ENCODE assay signal across 26 cellular contexts in the genomic region with DNA sequence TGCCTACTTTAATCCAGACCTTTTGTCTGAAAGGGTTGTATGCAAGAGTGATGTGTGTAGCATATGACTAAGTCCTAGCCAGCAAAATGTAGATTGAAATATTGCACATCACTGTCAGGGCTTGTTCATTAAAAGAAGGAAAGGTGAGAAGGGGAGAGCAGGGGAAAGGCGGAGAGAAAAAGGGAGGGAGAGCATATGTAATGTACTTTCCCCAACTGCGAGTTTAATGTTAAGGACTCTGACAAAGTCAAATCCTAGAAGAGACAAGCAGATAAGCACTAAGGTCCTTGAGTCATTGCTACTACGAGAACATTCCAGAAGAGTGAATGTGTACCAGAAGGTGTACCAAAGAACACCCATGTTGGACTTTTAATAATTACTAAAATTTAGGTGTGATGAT.
"Had no signal": no experiment of that assay in that cellular context is flagged by ENCODE, and none has a peak within 500 bp of the region (broad histone marks: within the 10 kb centered on the region; RNA-seq: fewer than 3 reads in every experiment).

No MANE protein-coding gene starts in this region.

- H3K4me3 ChIP-seq: heart right ventricle, lung, pancreas, prostate gland, right lobe of liver, tibial artery, upper lobe of left lung, uterus had no signal

- H3K4me1 ChIP-seq: heart right ventricle, pancreas, prostate gland, right lobe of liver, tibial artery, upper lobe of left lung, uterus had no signal

- H3K27me3 Mint-ChIP-seq: naive B cell had no signal

- ATAC-seq: heart right ventricle; left colon; left ventricle myocardium superior; pancreas; right lobe of liver; stimulated activated effector memory CD8-positive, alpha-beta T cell treated with anti-CD3 and anti-CD28 coated beads, Interleukin-12 subunit alpha, Interleukin-12 subunit beta, amount 100 ng/mL, for 72 hours; stimulated activated naive CD8-positive, alpha-beta T cell treated with anti-CD3 and anti-CD28 coated beads, Interleukin-15, Interleukin-2, amounts not matched to agents 100 U/mL and 50 U/mL, for 24 hours had no signal

- H3K9me3 ChIP-seq: heart right ventricle, pancreas, prostate gland, right lobe of liver, tibial artery, upper lobe of left lung had no signal

- DNase-seq: effector memory CD4-positive, alpha-beta T cell; erythroblast; foreskin melanocyte; heart right ventricle; immature natural killer cell; left colon; left ventricle myocardium superior; mesenchymal stem cell; midbrain; naive B cell; occipital lobe; pancreas; retina; right lobe of liver; stimulated activated CD4-positive, alpha-beta T cell treated with anti-CD3 and anti-CD28 coated beads, Interleukin-4, amount 100 ng/mL, for 1 hour; stimulated activated CD8-positive, alpha-beta memory T cell treated with anti-CD3 and anti-CD28 coated beads, Interleukin-4, amount 100 ng/mL, for 48 hours; stimulated activated naive CD8-positive, alpha-beta T cell treated with anti-CD3 and anti-CD28 coated beads, Interleukin-15, Interleukin-2, amounts not matched to agents 100 U/mL and 50 U/mL, for 24 hours; tibial artery; upper lobe of left lung; uterus had no signal

- H3K27ac Mint-ChIP-seq: immature natural killer cell; naive B cell; stimulated activated effector memory CD8-positive, alpha-beta T cell treated with anti-CD3 and anti-CD28 coated beads, Interleukin-12 subunit alpha, Interleukin-12 subunit beta, amount 100 ng/mL, for 72 hours had no signal

- H3K4me3 Mint-ChIP-seq: immature natural killer cell; naive B cell; nephron; stimulated activated effector memory CD8-positive, alpha-beta T cell treated with anti-CD3 and anti-CD28 coated beads, Interleukin-12 subunit alpha, Interleukin-12 subunit beta, amount 100 ng/mL, for 72 hours had no signal

- H3K27ac ChIP-seq: heart right ventricle, pancreas, prostate gland, right lobe of liver, tibial artery, upper lobe of left lung, uterus had no signal

- H3K4me1 Mint-ChIP-seq: immature natural killer cell; naive B cell; nephron; stimulated activated effector memory CD8-positive, alpha-beta T cell treated with anti-CD3 and anti-CD28 coated beads, Interleukin-12 subunit alpha, Interleukin-12 subunit beta, amount 100 ng/mL, for 72 hours had no signal

- H3K36me3 Mint-ChIP-seq: immature natural killer cell; naive B cell; stimulated activated effector memory CD8-positive, alpha-beta T cell treated with anti-CD3 and anti-CD28 coated beads, Interleukin-12 subunit alpha, Interleukin-12 subunit beta, amount 100 ng/mL, for 72 hours had no signal

- H3K27me3 ChIP-seq: heart right ventricle, pancreas, right lobe of liver, tibial artery, upper lobe of left lung, uterus had no signal

- FAIRE-seq: endometrium, keratinocyte, pancreas had no signal

- H3K9me3 Mint-ChIP-seq: nephron had no signal

- H3K36me3 ChIP-seq: heart right ventricle, pancreas, prostate gland, right lobe of liver, tibial artery, upper lobe of left lung, uterus had no signal
